Comparison of ENCODE assay signal across 8 cellular contexts in the genomic region with DNA sequence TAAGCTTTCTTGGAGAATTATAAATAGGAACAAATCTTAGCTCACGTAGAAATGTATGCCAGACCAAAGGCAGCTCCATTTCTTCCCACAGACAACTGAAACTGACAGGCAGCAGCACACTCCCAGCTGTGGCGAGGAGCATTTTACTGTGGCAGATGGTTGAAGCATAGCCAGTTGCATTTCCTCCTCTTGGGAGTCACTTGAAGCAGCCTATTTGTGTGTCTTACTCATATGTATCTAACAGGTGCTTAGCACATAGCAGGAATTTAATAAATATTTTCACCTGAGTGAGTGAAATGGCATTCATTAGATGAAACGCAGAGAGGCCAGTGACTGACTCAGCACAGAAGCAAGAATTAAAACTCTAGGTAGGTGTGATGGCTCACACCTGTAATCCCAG. TPM values are rescaled to one million over a fixed set of nuclear protein-coding genes. Genes with fewer than 3 reads are reported as not detected.
DNase-seq lines count a peak whose midpoint lies in the region; ATAC-seq and TF ChIP-seq lines count a peak whose summit lies in the region.

No MANE protein-coding gene starts in this region.

- peak overlapping the region; percentile 33 for H3K27ac Mint-ChIP-seq in Calu3 (ENCODE audit: unreplicated experiment)
- no peak overlapping the region for H3K27ac Mint-ChIP-seq in activated naive CD4-positive, alpha-beta T cell treated with anti-CD3 and anti-CD28 coated beads, Interleukin-2, amount 50 U/mL, for 72 hours

- H3K27me3 Mint-ChIP-seq in Calu3 (ENCODE audit: unreplicated experiment), result no peaks in the 10 kb centered on the region

- ATAC-seq in GM21381 (IDR thresholded peaks at IDR 0.05; ENCODE audit: unreplicated experiment) (peak; percentile 68), HG03460 (IDR thresholded peaks at IDR 0.05; ENCODE audit: unreplicated experiment) (peak; percentile 61), esophagus mucosa (peak; percentile 81)
- no peak for ATAC-seq in activated naive CD4-positive, alpha-beta T cell treated with anti-CD3 and anti-CD28 coated beads, Interleukin-2, amount 50 U/mL, for 72 hours

- H3K4me3 Mint-ChIP-seq in Calu3 (ENCODE audit: low read depth, unreplicated experiment), result no peak overlapping the region

- no TSS peak for BruUV-seq in Calu3 (replicated peaks; lab: Mats Ljungman, UMichigan)

- no peak for TF ChIP-seq CTCF in Calu3 (IDR thresholded peaks at IDR 0.05; ENCODE audit: unreplicated experiment)

- peaks cover 4% of the 10 kb centered on the region for H3K9me3 Mint-ChIP-seq in Calu3 (ENCODE audit: low read depth, unreplicated experiment)
- H3K9me3 Mint-ChIP-seq in activated naive CD4-positive, alpha-beta T cell treated with anti-CD3 and anti-CD28 coated beads, Interleukin-2, amount 50 U/mL, for 72 hours, result peaks cover 6 to 7% of the 10 kb centered on the region in 2 donors

- peaks cover 12% of the 10 kb centered on the region for H3K36me3 Mint-ChIP-seq in Calu3 (ENCODE audit: insufficient read depth, unreplicated experiment)
- peaks cover 7% of the 10 kb centered on the region in 2 donors for H3K36me3 Mint-ChIP-seq in activated naive CD4-positive, alpha-beta T cell treated with anti-CD3 and anti-CD28 coated beads, Interleukin-2, amount 50 U/mL, for 72 hours

- CTCF ChIA-PET in Calu3 (lab: Charles Lee), result interaction anchor here (0.7 kb wide), 2 partner anchors 45 to 131 kb away, joined by 3 to 4 read pairs; no protein-coding TSS in a partner anchor

- peaks cover 31% of the 10 kb centered on the region for H3K4me1 Mint-ChIP-seq in Calu3 (ENCODE audit: low read depth, unreplicated experiment)

- intact Hi-C loops in Calu3 (cut with micrococcal nuclease; ENCODE audit: unreplicated experiment), result loop anchor here (5.0 kb wide), 1 partner anchor 48 kb away; no protein-coding TSS in a partner anchor

- DNase-seq in Calu3 (no peak), NCI-H345 (lab: John Stamatoyannopoulos, UW) (no peak), COR-L47 (lab: John Stamatoyannopoulos, UW) (no peak)
- no peak for DNase-seq in activated CD4-positive, alpha-beta T cell treated with anti-CD3 and anti-CD28 coated beads, Interleukin-2, amount 50 U/mL, for 1 hour
- DNase-seq in activated naive CD4-positive, alpha-beta T cell treated with anti-CD3 and anti-CD28 coated beads, Interleukin-2, amount 50 U/mL, for 72 hours (ENCODE audit: low spot score in 2 of 2), result no peak

RNA-seq across cellular contexts. Expression of gene MTMR12, which starts 12.3 kb away (rescaled TPM):
- total RNA-seq in Calu3 (2022), result 32.9 and 42.7 TPM in 2 replicates
- 16.9 TPM for total RNA-seq in esophagus mucosa
- 10 to 100 TPM; 13.3 to 24.8 TPM for total RNA-seq in activated naive CD4-positive, alpha-beta T cell treated with anti-CD3 and anti-CD28 coated beads, Interleukin-2, amount 50 U/mL, for 72 hours

Comparison
In these comparisons a context has a peak if more than half of its experiments do, and no peak if none do; other contexts are left out.
1. ATAC-seq: peak in GM21381 (single experiment), HG03460 (single experiment) and esophagus mucosa (single experiment); none in activated naive CD4-positive, alpha-beta T cell treated with anti-CD3 and anti-CD28 coated beads, Interleukin-2, amount 50 U/mL, for 72 hours (0 of 2).